In genomic region chr10:79292789-79293746, GRCh38 we compare ENCODE assay signal across 8 cellular contexts. TPM values are rescaled to one million over a fixed set of nuclear protein-coding genes. Genes with fewer than 3 reads are reported as not detected.
DNase-seq lines count a peak whose midpoint lies in the region; ATAC-seq and TF ChIP-seq lines count a peak whose summit lies in the region.

No MANE protein-coding gene starts in this region.

- POLR2A ChIA-PET in PC-9 (lab: Charles Lee; ENCODE audit: unreplicated experiment) = no interaction called here

- H3K27ac Mint-ChIP-seq in central memory CD8-positive, alpha-beta T cell (ENCODE audit: low read depth) = no peak overlapping the region

- peaks cover 13% of the 10 kb centered on the region for H3K36me3 Mint-ChIP-seq in central memory CD8-positive, alpha-beta T cell (ENCODE audit: insufficient read depth)

- H4K20me1 ChIP-seq in PC-9 (ENCODE audit: insufficient read depth) = no peaks in the 10 kb centered on the region

- CTCF ChIA-PET in PC-9 (lab: Charles Lee) = interaction anchor here (0.6 to 1.0 kb wide), 3 partner anchors 22 to 43 kb away, joined by 5 read pairs; no protein-coding TSS in a partner anchor

- H3K27me3 ChIP-seq in PC-9 (ENCODE audit: insufficient read depth, low read depth) (no peaks in the 10 kb centered on the region), mucosa of rectum (ENCODE audit: control insufficient read depth in 2 of 2, insufficient read depth in 2 of 2, low read length in 2 of 2) (no peaks in the 10 kb centered on the region)

- in situ Hi-C loops in GM13976 (cut with MboI; ENCODE audit: low sequenced_read_pairs, unreplicated experiment) = no loop called here

- no peaks in the 10 kb centered on the region for H3K9me2 ChIP-seq in PC-9 (ENCODE audit: insufficient read depth)

- BruUV-seq in PC-9 (replicated peaks; lab: Mats Ljungman, UMichigan) = no TSS peak

- intact Hi-C loops in PC-9 (cut with micrococcal nuclease; ENCODE audit: unreplicated experiment) = no loop called here

- no peaks in the 10 kb centered on the region for H3K9me3 Mint-ChIP-seq in central memory CD8-positive, alpha-beta T cell

- peaks cover 23% of the 10 kb centered on the region for H3F3A ChIP-seq in PC-9 (ENCODE audit: insufficient read depth, low read depth)

- H3K4me3 ChIP-seq in PC-9 (no peak overlapping the region), mucosa of rectum (ENCODE audit: low read length in 2 of 2) (no peak overlapping the region)

- peak overlapping the region; percentile 64 for H3K27ac ChIP-seq in PC-9
- peak overlapping the region; percentile 40 to 61 for H3K27ac ChIP-seq in mucosa of rectum (ENCODE audit: low read depth in 2 of 2, low read length in 2 of 2)

- H3K79me2 ChIP-seq in PC-9 (ENCODE audit: low read depth) = no peaks in the 10 kb centered on the region

- H3K9me3 ChIP-seq in PC-9 (ENCODE audit: insufficient read depth, low read depth) = no peaks in the 10 kb centered on the region
- H3K9me3 ChIP-seq in mucosa of rectum (ENCODE audit: control insufficient read depth in 2 of 2, low read length in 2 of 2) = no peaks in the 10 kb centered on the region

- no peak overlapping the region for H3K4me2 ChIP-seq in PC-9

- H3K4me1 Mint-ChIP-seq in central memory CD8-positive, alpha-beta T cell = peaks cover 42% of the 10 kb centered on the region

- H3K27me3 Mint-ChIP-seq in central memory CD8-positive, alpha-beta T cell = no peaks in the 10 kb centered on the region

- H3K36me3 ChIP-seq in PC-9 (ENCODE audit: low read depth) = peaks cover 10% of the 10 kb centered on the region; the same call in 1 of the 2 replicates
- peaks cover 33 to 73% of the 10 kb centered on the region in 2 donors for H3K36me3 ChIP-seq in mucosa of rectum (ENCODE audit: control insufficient read depth in 2 of 2, insufficient read depth in 2 of 2, low read length in 2 of 2)

- H3K4me1 ChIP-seq in PC-9 (replicated peaks; ENCODE audit: insufficient read depth) = peaks cover 48% of the 10 kb centered on the region
- H3K4me1 ChIP-seq in mucosa of rectum (ENCODE audit: control insufficient read depth in 2 of 2, insufficient read depth in 2 of 2, low read length in 2 of 2) = peaks cover 10 to 27% of the 10 kb centered on the region in 2 donors

- no peak overlapping the region for H2AFZ ChIP-seq in PC-9

- H3K9ac ChIP-seq in mucosa of rectum (ENCODE audit: low read depth in 1 of 2, low read length in 2 of 2) = no peak overlapping the region

- peak; percentile 19 for ATAC-seq in central memory CD8-positive, alpha-beta T cell (replicated peaks; ENCODE audit: extremely low read depth, poor library complexity, severe bottlenecking)
- no peak for ATAC-seq in HG03469 (IDR thresholded peaks at IDR 0.05; ENCODE audit: unreplicated experiment)
- no peak for ATAC-seq in GM18867 (IDR thresholded peaks at IDR 0.05; ENCODE audit: unreplicated experiment)
- no peak for ATAC-seq in GM18517 (IDR thresholded peaks at IDR 0.05; ENCODE audit: unreplicated experiment)

- peak; percentile 76 for DNase-seq in GM13976 (ENCODE audit: low spot score)
- no peak for DNase-seq in PC-9
- DNase-seq in central memory CD8-positive, alpha-beta T cell (ENCODE audit: low spot score in 2 of 2) = no peak
- no peak for DNase-seq in NCI-H1417 treated with DMSO at 0.1 percent for 48 hours (lab: John Stamatoyannopoulos, UW)

- TF ChIP-seq CTCF in GM13976 (IDR thresholded peaks at IDR 0.05; ENCODE audit: borderline replicate concordance, control extremely low read depth, extremely low read depth, insufficient read depth, missing control alignments) (peak; percentile 63), PC-9 (conservative IDR thresholded peaks at IDR 0.05) (peak; percentile 73)

- no peak overlapping the region for H3K4me3 Mint-ChIP-seq in central memory CD8-positive, alpha-beta T cell

RNA-seq across cellular contexts. Expression of gene PPIF, which starts 54.2 kb away (rescaled TPM):
- 171 and 203 TPM in 2 replicates for total RNA-seq in PC-9 (2021)
